Comparison of ENCODE assay signal across 8 cellular contexts in genomic region chr1:151059342-151060240, GRCh38. TPM values are rescaled to one million over a fixed set of nuclear protein-coding genes. Genes with fewer than 3 reads are reported as not detected.
A peak's percentile ranks its signal among the peaks of the same experiment; 100 is the strongest.
DNase-seq lines count a peak whose midpoint lies in the region; ATAC-seq and TF ChIP-seq lines count a peak whose summit lies in the region.

A gene with protein sequence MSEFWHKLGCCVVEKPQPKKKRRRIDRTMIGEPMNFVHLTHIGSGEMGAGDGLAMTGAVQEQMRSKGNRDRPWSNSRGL (minus strand): TSS chr1:151059622. CDS start chr1:151055730, 3,892 bp downstream.

- H3K9me3 ChIP-seq in MM.1S (replicated peaks; ENCODE audit: insufficient read depth, low read length) (no peaks in the 10 kb centered on the region), osteoblast (ENCODE audit: low read depth, low read length) (no peaks in the 10 kb centered on the region), thoracic aorta (no peaks in the 10 kb centered on the region)

- H3K79me2 ChIP-seq in MM.1S (ENCODE audit: low read length) (peaks cover 52% of the 10 kb centered on the region), osteoblast (ENCODE audit: insufficient read depth, low read length) (peaks cover 88% of the 10 kb centered on the region)

- H3K9me2 ChIP-seq in MM.1S (replicated peaks; ENCODE audit: insufficient read depth, low read length) = no peaks in the 10 kb centered on the region

- ATAC-seq in thoracic aorta (ENCODE audit: insufficient number of reproducible peaks, low FRiP score, low read depth) = peak; percentile 66

- TF ChIP-seq CTCF in MM.1S (IDR thresholded peaks at IDR 0.05; ENCODE audit: low read length) = peak; percentile 95
- TF ChIP-seq CTCF in osteoblast (IDR thresholded peaks at IDR 0.05; ENCODE audit: extremely low read depth, low read depth, low read length) = peak; percentile 50
- peak; percentile 92 for TF ChIP-seq CTCF in thoracic aorta (IDR thresholded peaks at IDR 0.05)

- H3F3A ChIP-seq in MM.1S (ENCODE audit: insufficient read depth, low read length) = peaks cover 21% of the 10 kb centered on the region

- H3K9ac ChIP-seq in MM.1S (ENCODE audit: low read length) = peak within 1 kb of the TSS; percentile 83

- peak within 1 kb of the TSS; percentile 97 for H3K4me3 Mint-ChIP-seq in activated naive CD4-positive, alpha-beta T cell treated with anti-CD3 and anti-CD28 coated beads, Interleukin-2, amount 10 ng/mL, durations not matched to agents 7 days and 5 days

- H3K27ac Mint-ChIP-seq in activated naive CD4-positive, alpha-beta T cell treated with anti-CD3 and anti-CD28 coated beads, Interleukin-2, amount 10 ng/mL, durations not matched to agents 7 days and 5 days = peak within 1 kb of the TSS; percentile 98

- H3K36me3 ChIP-seq in H7 (replicated peaks; ENCODE audit: control insufficient read depth, insufficient read depth, low read length) (peaks cover 15% of the 10 kb centered on the region), MM.1S (replicated peaks; ENCODE audit: insufficient read depth, low read length) (peaks cover 11% of the 10 kb centered on the region; the same call in 1 of the 2 replicates), osteoblast (ENCODE audit: insufficient read depth, low read length) (peaks cover 24% of the 10 kb centered on the region), thoracic aorta (peaks cover 14% of the 10 kb centered on the region)

- H3K36me3 Mint-ChIP-seq in activated naive CD4-positive, alpha-beta T cell treated with anti-CD3 and anti-CD28 coated beads, Interleukin-2, amount 10 ng/mL, durations not matched to agents 7 days and 5 days = peaks cover 49% of the 10 kb centered on the region

- H3K27me3 Mint-ChIP-seq in activated naive CD4-positive, alpha-beta T cell treated with anti-CD3 and anti-CD28 coated beads, Interleukin-2, amount 10 ng/mL, durations not matched to agents 7 days and 5 days = peaks cover 5% of the 10 kb centered on the region

- H3K4me2 ChIP-seq in MM.1S (ENCODE audit: low read depth, low read length) (peak within 1 kb of the TSS; percentile 96), osteoblast (ENCODE audit: insufficient read depth, low read length) (peak within 1 kb of the TSS; percentile 100)

- H3K4me3 ChIP-seq in H7 (ENCODE audit: insufficient read depth, low read depth, low read length) = peak within 1 kb of the TSS; percentile 93
- H3K4me3 ChIP-seq in MM.1S (ENCODE audit: low read length) = peak within 1 kb of the TSS; percentile 91
- peak within 1 kb of the TSS; percentile 98 for H3K4me3 ChIP-seq in osteoblast (ENCODE audit: insufficient read depth, low read length)
- H3K4me3 ChIP-seq in thoracic aorta = peak within 1 kb of the TSS; percentile 100

- H3K9me3 Mint-ChIP-seq in activated naive CD4-positive, alpha-beta T cell treated with anti-CD3 and anti-CD28 coated beads, Interleukin-2, amount 10 ng/mL, durations not matched to agents 7 days and 5 days = no peaks in the 10 kb centered on the region

- peaks cover 40% of the 10 kb centered on the region for H3K4me1 Mint-ChIP-seq in activated naive CD4-positive, alpha-beta T cell treated with anti-CD3 and anti-CD28 coated beads, Interleukin-2, amount 10 ng/mL, durations not matched to agents 7 days and 5 days

- DNase-seq in GDM1 (lab: John Stamatoyannopoulos, UW) = peak; percentile 85
- peak; percentile 95 for DNase-seq in H7
- DNase-seq in MM.1S = peak; percentile 92
- DNase-seq in SK-N-DZ (ENCODE audit: low spot score) = peak; percentile 91
- DNase-seq in activated naive CD4-positive, alpha-beta T cell treated with anti-CD3 and anti-CD28 coated beads, Interleukin-2, amount 10 ng/mL, durations not matched to agents 7 days and 5 days = peak; percentile 90
- no peak for DNase-seq in glomerular endothelial cell (ENCODE audit: extremely low read depth, low read depth, low spot score)
- peak; percentile 96 for DNase-seq in osteoblast (ENCODE audit: insufficient read length, low spot score, missing footprints)
- peak; percentile 30 for DNase-seq in thoracic aorta (ENCODE audit: low spot score)

- H3K27ac ChIP-seq in MM.1S (ENCODE audit: low read length) (peak within 1 kb of the TSS; percentile 76), osteoblast (ENCODE audit: low read depth, low read length) (peak within 1 kb of the TSS; percentile 94), thoracic aorta (peak within 1 kb of the TSS; percentile 94 to 99)

- H2AFZ ChIP-seq in MM.1S (ENCODE audit: low read length) = peak within 1 kb of the TSS; percentile 82
- H2AFZ ChIP-seq in osteoblast (ENCODE audit: low read length) = peak within 1 kb of the TSS; percentile 95

- H4K20me1 ChIP-seq in MM.1S (ENCODE audit: insufficient read depth, low read length) (no peaks in the 10 kb centered on the region), osteoblast (ENCODE audit: insufficient read depth, low read length) (peaks cover 39% of the 10 kb centered on the region)

- CTCF ChIA-PET in activated naive CD4-positive, alpha-beta T cell treated with anti-CD3 and anti-CD28 coated beads, Interleukin-2, amount 10 ng/mL, durations not matched to agents 7 days and 5 days (lab: Charles Lee) = interaction anchor here (0.8 to 6.2 kb wide), 12 partner anchors 8 to 64 kb away, joined by 3 to 41 read pairs (median 4); partner anchors contain the start of gene C1orf56

- no peaks in the 10 kb centered on the region for H3K27me3 ChIP-seq in H7 (ENCODE audit: control insufficient read depth, insufficient read depth, low read length)
- no peaks in the 10 kb centered on the region for H3K27me3 ChIP-seq in MM.1S (replicated peaks; ENCODE audit: insufficient read depth, low read length)
- no peaks in the 10 kb centered on the region for H3K27me3 ChIP-seq in osteoblast (ENCODE audit: insufficient read depth, low read length)
- no peaks in the 10 kb centered on the region for H3K27me3 ChIP-seq in thoracic aorta (replicated peaks; ENCODE audit: insufficient read depth)

- H3K4me1 ChIP-seq in MM.1S (ENCODE audit: low read length) (peaks cover 33% of the 10 kb centered on the region), osteoblast (ENCODE audit: insufficient read depth, low read length) (peaks cover 43% of the 10 kb centered on the region), thoracic aorta (ENCODE audit: control insufficient read depth in 1 of 2, low read depth in 2 of 2) (peaks cover 25 to 60% of the 10 kb centered on the region in 2 donors)

RNA-seq across cellular contexts. Expression of the gene that starts here (rescaled TPM):
- 72.1 and 78.6 TPM in 2 replicates for total RNA-seq in H7 (2014; rRNA removed; shearing (Covaris generic))
- polyA plus RNA-seq in SK-N-DZ (2014; cell fraction: cytosol; rRNA removed) = 49.0 and 50.5 TPM in 2 replicates
- 53.6 and 68.4 TPM in 2 replicates for polyA plus RNA-seq in SK-N-DZ (2014; cell fraction: nucleus; rRNA removed)
- total RNA-seq in glomerular endothelial cell = 69.4 and 73.9 TPM in 2 replicates
- total RNA-seq in osteoblast = 44.8 and 49.6 TPM in 2 replicates
- total RNA-seq in thoracic aorta = 100 to 1,000 TPM in 1 of 2 donors, 10 to 100 TPM in 1; 66.2 to 134 TPM
